10 cellular contexts compared by ENCODE assay signal in the genomic region with DNA sequence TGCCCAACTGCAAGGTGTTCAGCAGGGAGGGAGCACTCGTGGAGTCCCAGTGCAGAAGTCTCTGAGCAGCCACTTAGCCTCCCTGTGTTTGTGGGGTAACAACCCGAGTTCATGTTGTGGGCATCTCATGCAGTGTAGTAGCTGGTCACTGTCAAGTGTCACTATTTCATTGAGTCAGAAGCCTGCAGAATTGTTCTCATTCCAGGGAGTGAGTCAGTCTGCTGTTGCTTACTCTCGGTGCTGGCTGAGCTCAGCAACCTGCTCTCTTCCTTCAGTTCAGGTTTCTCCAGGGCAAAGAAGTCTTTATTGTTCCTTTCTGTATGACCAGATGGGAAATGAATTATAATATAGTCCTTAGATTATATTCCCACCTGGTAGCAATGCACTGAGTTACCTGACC. TPM values are rescaled to one million over a fixed set of nuclear protein-coding genes. Genes with fewer than 3 reads are reported as not detected.
DNase-seq lines count a peak whose midpoint lies in the region; ATAC-seq and TF ChIP-seq lines count a peak whose summit lies in the region.
"Had no signal": no experiment of that assay in that cellular context is flagged by ENCODE, and none has a peak within 500 bp of the region (broad histone marks: within the 10 kb centered on the region; RNA-seq: fewer than 3 reads in every experiment).

No MANE protein-coding gene starts in this region.

- H3K27ac ChIP-seq in ACC112 (ENCODE audit: low read depth, low read length) (peak overlapping the region; percentile 53), WERI-Rb-1 (no peak overlapping the region)

- H3K9me3 ChIP-seq in WERI-Rb-1 (ENCODE audit: severe bottlenecking) = no peaks in the 10 kb centered on the region

- ATAC-seq in GM18870 (IDR thresholded peaks at IDR 0.05; ENCODE audit: unreplicated experiment) = no peak

- H3K27me3 ChIP-seq in ACC112 (ENCODE audit: insufficient read depth, low read length) (no peaks in the 10 kb centered on the region), WERI-Rb-1 (ENCODE audit: insufficient read depth, low read depth, severe bottlenecking) (no peaks in the 10 kb centered on the region)

- no peak for TF ChIP-seq CTCF in WERI-Rb-1 (IDR thresholded peaks at IDR 0.05; ENCODE audit: low read depth, low read length)

- peak; percentile 80 for DNase-seq in LHCN-M2 (ENCODE audit: low read depth)
- DNase-seq in epidermal melanocyte (ENCODE audit: insufficient read length, low spot score) = peak; percentile 73
- DNase-seq in mucosa of gallbladder (ENCODE audit: low spot score) = peak; percentile 71
- no peak for DNase-seq in WERI-Rb-1
- no peak for DNase-seq in NCI-H774 (lab: John Stamatoyannopoulos, UW)
- no peak for DNase-seq in germinal center (ENCODE audit: low spot score)
- DNase-seq: activated CD8-positive, alpha-beta memory T cell treated with anti-CD3 and anti-CD28 coated beads, Interleukin-2, amount 50 U/mL, for 48 hours; DND-41 had no signal

- H3K4me1 ChIP-seq in ACC112 (ENCODE audit: control insufficient read depth, insufficient read depth, low read length, unreplicated experiment) = peaks cover 45% of the 10 kb centered on the region

- H3K36me3 ChIP-seq in ACC112 (ENCODE audit: insufficient read depth, low read length) (no peaks in the 10 kb centered on the region), WERI-Rb-1 (peaks cover 11% of the 10 kb centered on the region)

- no peak overlapping the region for H2AFZ ChIP-seq in ACC112 (ENCODE audit: low read length, unreplicated experiment)

- peaks cover 61% of the 10 kb centered on the region for H3K79me2 ChIP-seq in ACC112 (ENCODE audit: control insufficient read depth, insufficient read depth, low read length, unreplicated experiment)

- H3K4me3 ChIP-seq in ACC112 (ENCODE audit: low read depth, low read length) (peak overlapping the region; percentile 60), WERI-Rb-1 (ENCODE audit: low read depth, low read length) (no peak overlapping the region)

RNA-seq across cellular contexts. Expression of a gene that starts 24.1 kb away (rescaled TPM):
- total RNA-seq in LHCN-M2 (2014; rRNA removed) (48.6 and 49.9 TPM in 2 replicates), mucosa of gallbladder (85.2 TPM)
- polyA plus RNA-seq in LHCN-M2 (2012) = 65.6 TPM

RNA-seq across cellular contexts. Expression of a gene that starts 25.9 kb away (rescaled TPM):
- total RNA-seq in LHCN-M2 (2014; rRNA removed) (27.6 and 40.7 TPM in 2 replicates), mucosa of gallbladder (58.9 TPM)
- 30.0 TPM for polyA plus RNA-seq in LHCN-M2 (2012)

RNA-seq across cellular contexts. Expression of a gene that starts 38.3 kb away (rescaled TPM):
- 19.5 and 24.9 TPM in 2 replicates for total RNA-seq in LHCN-M2 (2014; rRNA removed)
- 46.1 TPM for polyA plus RNA-seq in LHCN-M2 (2012)
- 38.7 TPM for total RNA-seq in mucosa of gallbladder

RNA-seq across cellular contexts. Expression of a gene that starts 55.9 kb away (rescaled TPM):
- 0.06 TPM in 1 of 2 replicates, not detected in the other for total RNA-seq in LHCN-M2 (2014; rRNA removed)
- 0.04 TPM for polyA plus RNA-seq in LHCN-M2 (2012)
- 0.06 TPM for total RNA-seq in mucosa of gallbladder

Comparison
In these comparisons a context has a peak if more than half of its experiments do, and no peak if none do; other contexts are left out.
1. DNase-seq: peak in LHCN-M2 (single experiment), epidermal melanocyte (single experiment) and mucosa of gallbladder (single experiment); none in WERI-Rb-1 (single experiment), NCI-H774 (single experiment) and germinal center (single experiment).